ENCODE assay signal across 13 cellular contexts in the genomic region with DNA sequence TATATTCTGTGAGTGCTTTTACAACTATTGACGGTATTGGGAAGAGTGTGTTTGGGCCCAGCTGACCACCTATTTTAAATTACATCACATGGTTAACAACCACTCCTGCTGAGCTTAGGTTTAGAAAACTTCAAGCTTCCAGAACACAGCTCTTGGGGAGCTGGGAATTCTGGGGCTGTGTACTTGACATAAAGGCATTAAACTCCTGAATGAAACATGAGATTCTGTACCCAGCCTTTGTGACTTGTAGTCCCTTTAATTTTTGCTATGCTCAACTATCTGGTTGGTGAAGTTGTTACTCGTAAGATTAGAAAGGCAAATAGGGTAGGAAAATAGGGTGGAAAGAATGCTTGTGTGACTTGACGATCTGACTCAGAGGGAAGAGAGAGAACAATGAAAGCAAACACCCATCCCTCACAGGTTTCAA.
DNase-seq lines count a peak whose midpoint lies in the region; ATAC-seq, FAIRE-seq and TF ChIP-seq lines count a peak whose summit lies in the region.
"Had no signal": no experiment of that assay in that cellular context is flagged by ENCODE, and none has a peak within 500 bp of the region (broad histone marks: within the 10 kb centered on the region; RNA-seq: fewer than 3 reads in every experiment).

No MANE protein-coding gene starts in this region.

- H3K4me1 Mint-ChIP-seq in nephron progenitor cell, result peaks cover 47% of the 10 kb centered on the region

- H2AFZ ChIP-seq in PC-9, result no peak overlapping the region

- no peak for TF ChIP-seq POLR2A in H54 (IDR thresholded peaks at IDR 0.05; ENCODE audit: low read depth, low read length)

- no peaks in the 10 kb centered on the region for H3K9me3 ChIP-seq in PC-9 (ENCODE audit: insufficient read depth, low read depth)
- H3K9me3 ChIP-seq: BE2C, upper lobe of right lung had no signal

- FAIRE-seq in H54 (lab: Jason Lieb, UNC), result peak; percentile 11

- POLR2A ChIA-PET in PC-9 (lab: Charles Lee; ENCODE audit: unreplicated experiment), result no interaction called here

- CTCF ChIA-PET in PC-9 (lab: Charles Lee), result no interaction called here

- ATAC-seq in HG03159 (IDR thresholded peaks at IDR 0.05; ENCODE audit: unreplicated experiment) (no peak), GM21381 (IDR thresholded peaks at IDR 0.05; ENCODE audit: unreplicated experiment) (no peak), HG02852 (IDR thresholded peaks at IDR 0.05; ENCODE audit: unreplicated experiment) (no peak)
- ATAC-seq: upper lobe of right lung had no signal

- H3K9me2 ChIP-seq in PC-9 (ENCODE audit: insufficient read depth), result no peaks in the 10 kb centered on the region

- no peak overlapping the region for H3K4me3 Mint-ChIP-seq in nephron progenitor cell

- H3K27me3 Mint-ChIP-seq in nephron progenitor cell (ENCODE audit: low read depth, poor library complexity), result peaks cover 3% of the 10 kb centered on the region

- H3K4me2 ChIP-seq in PC-9, result peak overlapping the region; percentile 12

- H3K4me1 ChIP-seq in PC-9 (replicated peaks; ENCODE audit: insufficient read depth), result peaks cover 57% of the 10 kb centered on the region
- H3K4me1 ChIP-seq: BE2C, upper lobe of right lung had no signal

- intact Hi-C loops in PC-9 (cut with micrococcal nuclease; ENCODE audit: unreplicated experiment), result loop anchor here (5.0 kb wide), 1 partner anchor 36 kb away; no protein-coding TSS in a partner anchor

- no peaks in the 10 kb centered on the region for H4K20me1 ChIP-seq in PC-9 (ENCODE audit: insufficient read depth)

- peak overlapping the region; percentile 86 for H3K27ac Mint-ChIP-seq in nephron progenitor cell

- peak overlapping the region; percentile 27; the same call in 1 of the 2 replicates for H3K27ac ChIP-seq in PC-9
- H3K27ac ChIP-seq: HL-60, upper lobe of right lung, WERI-Rb-1 had no signal

- peaks cover 22% of the 10 kb centered on the region for H3F3A ChIP-seq in PC-9 (ENCODE audit: insufficient read depth, low read depth)

- H3K27me3 ChIP-seq in PC-9 (ENCODE audit: insufficient read depth, low read depth), result no peaks in the 10 kb centered on the region
- H3K27me3 ChIP-seq: BE2C, upper lobe of right lung had no signal

- H3K79me2 ChIP-seq in PC-9 (ENCODE audit: low read depth), result no peaks in the 10 kb centered on the region

- no peaks in the 10 kb centered on the region for H3K9me3 Mint-ChIP-seq in nephron progenitor cell

- no peak for TF ChIP-seq CTCF in PC-9 (conservative IDR thresholded peaks at IDR 0.05)
- TF ChIP-seq CTCF in epithelial cell of esophagus (IDR thresholded peaks at IDR 0.05; ENCODE audit: insufficient read depth, low read depth, low read length, missing control alignments), result no peak
- no peak for TF ChIP-seq CTCF in nephron progenitor cell (IDR thresholded peaks at IDR 0.05)

- H3K36me3 Mint-ChIP-seq in nephron progenitor cell (ENCODE audit: low read depth), result peaks cover 3% of the 10 kb centered on the region

- DNase-seq in H54 (ENCODE audit: insufficient read length, low spot score) (no peak), PC-9 (peak in 1 of 2 experiments; percentile 57), epithelial cell of esophagus (ENCODE audit: low read depth) (peak; percentile 51), nephron progenitor cell (no peak), epidermal melanocyte (ENCODE audit: insufficient read length, low spot score) (no peak)
- DNase-seq: activated naive CD4-positive, alpha-beta T cell treated with anti-CD3 and anti-CD28 coated beads, Interleukin-2, amount 50 U/mL, for 16 hours; BE2C; upper lobe of right lung; WERI-Rb-1 had no signal

- no peaks in the 10 kb centered on the region for H3K36me3 ChIP-seq in PC-9 (ENCODE audit: low read depth)
- H3K36me3 ChIP-seq: BE2C, upper lobe of right lung, WERI-Rb-1 had no signal

- BruUV-seq in PC-9 (replicated peaks; lab: Mats Ljungman, UMichigan), result no TSS peak

- H3K4me3 ChIP-seq in PC-9 (no peak overlapping the region), epithelial cell of esophagus (ENCODE audit: low read length) (no peak overlapping the region)
- H3K4me3 ChIP-seq: upper lobe of right lung had no signal
